ENCODE assay signal across 1 cellular context in the genomic region with DNA sequence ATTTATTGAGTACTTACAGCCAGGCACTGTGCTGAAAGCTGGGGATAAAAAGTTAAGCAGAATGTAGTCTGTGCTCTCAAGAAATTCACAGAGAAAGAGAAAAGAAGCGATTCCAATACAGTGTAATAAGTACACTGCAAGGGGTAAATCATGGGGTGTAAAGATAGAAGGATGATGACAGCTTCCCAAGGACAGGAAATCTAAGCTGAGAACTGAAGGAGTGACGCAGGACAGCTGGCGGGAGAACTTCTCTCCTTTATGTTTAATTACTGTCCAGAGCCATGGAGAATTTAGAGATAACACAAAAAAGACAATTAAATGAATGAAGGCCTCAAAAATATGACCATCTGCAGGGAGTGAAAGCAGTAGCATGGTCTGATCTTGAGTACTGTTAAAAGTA.
TF ChIP-seq lines count a peak whose summit lies in the region.

No MANE protein-coding gene starts in this region.

TF ChIP-seq in SK-N-SH treated with all-trans-retinoic acid at 6 μM for 48 hours, 23 proteins besides CTCF, POLR2A, EP300 and RAD21 (continued from another document):
- TF ChIP-seq, protein P1, sequence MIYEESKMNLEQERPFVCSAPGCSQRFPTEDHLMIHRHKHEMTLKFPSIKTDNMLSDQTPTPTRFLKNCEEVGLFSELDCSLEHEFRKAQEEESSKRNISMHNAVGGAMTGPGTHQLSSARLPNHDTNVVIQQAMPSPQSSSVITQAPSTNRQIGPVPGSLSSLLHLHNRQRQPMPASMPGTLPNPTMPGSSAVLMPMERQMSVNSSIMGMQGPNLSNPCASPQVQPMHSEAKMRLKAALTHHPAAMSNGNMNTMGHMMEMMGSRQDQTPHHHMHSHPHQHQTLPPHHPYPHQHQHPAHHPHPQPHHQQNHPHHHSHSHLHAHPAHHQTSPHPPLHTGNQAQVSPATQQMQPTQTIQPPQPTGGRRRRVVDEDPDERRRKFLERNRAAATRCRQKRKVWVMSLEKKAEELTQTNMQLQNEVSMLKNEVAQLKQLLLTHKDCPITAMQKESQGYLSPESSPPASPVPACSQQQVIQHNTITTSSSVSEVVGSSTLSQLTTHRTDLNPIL (CRISPR knock-in tag; IDR thresholded peaks at IDR 0.05; ENCODE audit: low read depth), result no peak
- TF ChIP-seq GLIS3 (CRISPR knock-in tag; IDR thresholded peaks at IDR 0.05) (no peak), TOX (CRISPR knock-in tag; IDR thresholded peaks at IDR 0.05; ENCODE audit: borderline replicate concordance) (no peak), PPARA (CRISPR knock-in tag; IDR thresholded peaks at IDR 0.05; ENCODE audit: borderline replicate concordance) (no peak), ZNF565 (CRISPR knock-in tag; conservative IDR thresholded peaks at IDR 0.05; ENCODE audit: low read depth) (no peak), ZFP30 (CRISPR knock-in tag; IDR thresholded peaks at IDR 0.05) (no peak), ESRRG (CRISPR knock-in tag; IDR thresholded peaks at IDR 0.05) (no peak), TCF4 (CRISPR knock-in tag; IDR thresholded peaks at IDR 0.05; ENCODE audit: borderline replicate concordance) (no peak), ISL1 (CRISPR knock-in tag; IDR thresholded peaks at IDR 0.05) (no peak), ZNF70 (CRISPR knock-in tag; IDR thresholded peaks at IDR 0.05) (no peak), RARB (CRISPR knock-in tag; IDR thresholded peaks at IDR 0.05) (no peak), ZC3H10 (CRISPR knock-in tag; IDR thresholded peaks at IDR 0.05) (no peak), ZNF8 (CRISPR knock-in tag; IDR thresholded peaks at IDR 0.05) (no peak)
- TF ChIP-seq, protein P2, sequence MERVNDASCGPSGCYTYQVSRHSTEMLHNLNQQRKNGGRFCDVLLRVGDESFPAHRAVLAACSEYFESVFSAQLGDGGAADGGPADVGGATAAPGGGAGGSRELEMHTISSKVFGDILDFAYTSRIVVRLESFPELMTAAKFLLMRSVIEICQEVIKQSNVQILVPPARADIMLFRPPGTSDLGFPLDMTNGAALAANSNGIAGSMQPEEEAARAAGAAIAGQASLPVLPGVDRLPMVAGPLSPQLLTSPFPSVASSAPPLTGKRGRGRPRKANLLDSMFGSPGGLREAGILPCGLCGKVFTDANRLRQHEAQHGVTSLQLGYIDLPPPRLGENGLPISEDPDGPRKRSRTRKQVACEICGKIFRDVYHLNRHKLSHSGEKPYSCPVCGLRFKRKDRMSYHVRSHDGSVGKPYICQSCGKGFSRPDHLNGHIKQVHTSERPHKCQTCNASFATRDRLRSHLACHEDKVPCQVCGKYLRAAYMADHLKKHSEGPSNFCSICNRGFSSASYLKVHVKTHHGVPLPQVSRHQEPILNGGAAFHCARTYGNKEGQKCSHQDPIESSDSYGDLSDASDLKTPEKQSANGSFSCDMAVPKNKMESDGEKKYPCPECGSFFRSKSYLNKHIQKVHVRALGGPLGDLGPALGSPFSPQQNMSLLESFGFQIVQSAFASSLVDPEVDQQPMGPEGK (CRISPR knock-in tag; IDR thresholded peaks at IDR 0.05; ENCODE audit: borderline replicate concordance), result no peak
- TF ChIP-seq, protein P3, sequence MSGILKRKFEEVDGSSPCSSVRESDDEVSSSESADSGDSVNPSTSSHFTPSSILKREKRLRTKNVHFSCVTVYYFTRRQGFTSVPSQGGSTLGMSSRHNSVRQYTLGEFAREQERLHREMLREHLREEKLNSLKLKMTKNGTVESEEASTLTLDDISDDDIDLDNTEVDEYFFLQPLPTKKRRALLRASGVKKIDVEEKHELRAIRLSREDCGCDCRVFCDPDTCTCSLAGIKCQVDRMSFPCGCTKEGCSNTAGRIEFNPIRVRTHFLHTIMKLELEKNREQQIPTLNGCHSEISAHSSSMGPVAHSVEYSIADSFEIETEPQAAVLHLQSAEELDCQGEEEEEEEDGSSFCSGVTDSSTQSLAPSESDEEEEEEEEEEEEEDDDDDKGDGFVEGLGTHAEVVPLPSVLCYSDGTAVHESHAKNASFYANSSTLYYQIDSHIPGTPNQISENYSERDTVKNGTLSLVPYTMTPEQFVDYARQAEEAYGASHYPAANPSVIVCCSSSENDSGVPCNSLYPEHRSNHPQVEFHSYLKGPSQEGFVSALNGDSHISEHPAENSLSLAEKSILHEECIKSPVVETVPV (CRISPR knock-in tag; IDR thresholded peaks at IDR 0.05), result no peak
